Comparison of ENCODE assay signal across 11 cellular contexts in genomic region chrX:18309401-18309800, GRCh38.
"Had no signal": no experiment of that assay in that cellular context is flagged by ENCODE, and none has a peak within 500 bp of the region (broad histone marks: within the 10 kb centered on the region; RNA-seq: fewer than 3 reads in every experiment).

No MANE protein-coding gene starts in this region.

- H3K9me3 ChIP-seq: HAP-1 had no signal

- H3K9me3 Mint-ChIP-seq: HFFc6 had no signal

- DNase-seq: GM23248, GOT3, H7, H9, HCEC 1CT, HFFc6 had no signal

- FAIRE-seq: H1, H54 had no signal

- H3K9ac ChIP-seq: GM23248 had no signal

- ATAC-seq: GM23338, HCT116 had no signal

- H3K27ac ChIP-seq: GM23248 had no signal

- H3K4me3 ChIP-seq: GM23248, GM23338, HAP-1 had no signal

- H3K4me3 Mint-ChIP-seq: GM23338, H9, HFFc6 had no signal

- H3K27ac Mint-ChIP-seq: GM23338, H9, HFFc6 had no signal

- H2AFZ ChIP-seq: GM23248, GM23338 had no signal

- H3K4me2 ChIP-seq: GM23338 had no signal
